ENCODE assay signal across 19 cellular contexts in the genomic region with DNA sequence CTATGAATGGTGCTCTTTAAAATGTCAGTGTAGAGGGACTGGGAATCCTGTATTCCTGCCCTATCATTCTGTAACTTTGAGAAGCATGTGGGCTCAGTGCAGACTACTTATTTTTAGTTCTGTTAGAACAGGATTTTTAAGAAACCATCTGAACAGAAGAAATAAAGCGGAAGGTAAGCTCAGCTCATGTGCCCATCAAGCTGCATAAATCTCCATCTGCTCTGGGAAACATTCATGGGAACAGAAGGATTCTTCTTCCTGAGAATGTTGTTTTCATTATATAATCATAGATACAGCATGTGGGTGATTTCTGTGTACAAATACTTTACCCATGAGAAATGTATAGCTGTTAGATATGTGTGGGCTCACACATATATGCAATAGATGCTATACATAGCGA.
DNase-seq lines count a peak whose midpoint lies in the region; ATAC-seq and TF ChIP-seq lines count a peak whose summit lies in the region.
"Had no signal": no experiment of that assay in that cellular context is flagged by ENCODE, and none has a peak within 500 bp of the region (broad histone marks: within the 10 kb centered on the region; RNA-seq: fewer than 3 reads in every experiment).

No MANE protein-coding gene starts in this region.

- H3K27ac Mint-ChIP-seq in GM23338 (no peak overlapping the region), CD14-positive monocyte (no peak overlapping the region)
- H3K27ac Mint-ChIP-seq: CD4-positive, alpha-beta T cell; CD8-positive, alpha-beta T cell had no signal

- no peaks in the 10 kb centered on the region for H3F3A ChIP-seq in GM23338 (replicated peaks; ENCODE audit: low read depth)

- H3K4me3 ChIP-seq in GM23338 (no peak overlapping the region), dorsolateral prefrontal cortex (no peak overlapping the region)
- H3K4me3 ChIP-seq: BLaER1, GM12878 had no signal

- TF ChIP-seq CTCF in GM23338 (conservative IDR thresholded peaks at IDR 0.05; ENCODE audit: low read depth in 2 of 2) = no peak
- no peak for TF ChIP-seq CTCF in dorsolateral prefrontal cortex (IDR thresholded peaks at IDR 0.05 in 54 of 56, conservative IDR thresholded peaks at IDR 0.05 in 2 of 56; ENCODE audit: low read depth in 1 of 56, partially characterized antibody in 56 of 56)
- no peak for TF ChIP-seq CTCF in CD14-positive monocyte (IDR thresholded peaks at IDR 0.05)
- no peak for TF ChIP-seq CTCF in omental fat pad (IDR thresholded peaks at IDR 0.05)

- H3K9me2 ChIP-seq in GM23338 (ENCODE audit: insufficient read depth) = no peaks in the 10 kb centered on the region

- DNase-seq in GM23338 (ENCODE audit: low spot score) = no peak
- DNase-seq in cerebellar cortex (ENCODE audit: low spot score) = peak; percentile 80
- DNase-seq in dorsolateral prefrontal cortex = no peak
- DNase-seq in CD14-positive monocyte (ENCODE audit: low spot score) = no peak
- no peak for DNase-seq in NCI-H1048 (lab: John Stamatoyannopoulos, UW)
- DNase-seq in omental fat pad (ENCODE audit: low spot score) = no peak
- DNase-seq: 8988T; ACHN; BE2C; Caco-2; Calu3; CD4-positive, alpha-beta T cell; CD8-positive, alpha-beta T cell; DMS79 treated with DMSO at 0.1 percent for 48 hours; GDM1 had no signal

- H3K79me2 ChIP-seq in GM23338 (replicated peaks; ENCODE audit: insufficient read depth) = no peaks in the 10 kb centered on the region

- H3K4me3 Mint-ChIP-seq in GM23338 (no peak overlapping the region), CD14-positive monocyte (no peak overlapping the region)
- H3K4me3 Mint-ChIP-seq: CD4-positive, alpha-beta T cell; CD8-positive, alpha-beta T cell had no signal

- ATAC-seq in GM23338 (no peak), GM18907 (IDR thresholded peaks at IDR 0.05; ENCODE audit: unreplicated experiment) (no peak), omental fat pad (ENCODE audit: low FRiP score) (no peak)
- ATAC-seq: CD8-positive, alpha-beta T cell; GM12878 had no signal

- H3K36me3 ChIP-seq in GM23338 (ENCODE audit: insufficient read depth) = no peaks in the 10 kb centered on the region
- H3K36me3 ChIP-seq: BE2C, BLaER1 had no signal

- H3K27ac ChIP-seq in GM23338 (ENCODE audit: low read depth) (no peak overlapping the region), dorsolateral prefrontal cortex (peak overlapping the region in 30 of 59 donors; percentile 3 to 86 (median 46)), temporal lobe (ENCODE audit: low read depth, low read length) (peak overlapping the region; percentile 44)
- H3K27ac ChIP-seq: BLaER1 had no signal

- peaks cover 23% of the 10 kb centered on the region for H3K4me1 ChIP-seq in GM23338 (ENCODE audit: insufficient read depth)
- H3K4me1 ChIP-seq: BE2C, Caco-2 had no signal

- intact Hi-C loops in dorsolateral prefrontal cortex (cut with DNase I) = no loop called here
- intact Hi-C loops in CD14-positive monocyte (cut with micrococcal nuclease) = no loop called here

- peak overlapping the region; percentile 35; the same call in 1 of the 2 replicates for H2AFZ ChIP-seq in GM23338

- H3K27me3 Mint-ChIP-seq in GM23338 (ENCODE audit: insufficient read depth, low read depth, poor library complexity) (no peaks in the 10 kb centered on the region), CD14-positive monocyte (ENCODE audit: low read depth in 3 of 3) (peaks cover 0 to 2% (median under 1%) of the 10 kb centered on the region in 3 donors)
- H3K27me3 Mint-ChIP-seq: CD4-positive, alpha-beta T cell had no signal

- H3K4me1 Mint-ChIP-seq in GM23338 (peaks cover 20% of the 10 kb centered on the region), CD14-positive monocyte (peaks cover 11% of the 10 kb centered on the region)

- no peaks in the 10 kb centered on the region for H3K9me3 Mint-ChIP-seq in GM23338
- H3K9me3 Mint-ChIP-seq in CD14-positive monocyte = no peaks in the 10 kb centered on the region
- H3K9me3 Mint-ChIP-seq: CD4-positive, alpha-beta T cell; CD8-positive, alpha-beta T cell had no signal

- no peaks in the 10 kb centered on the region for H3K36me3 Mint-ChIP-seq in GM23338 (ENCODE audit: low read depth)
- no peaks in the 10 kb centered on the region for H3K36me3 Mint-ChIP-seq in CD14-positive monocyte

- no peak overlapping the region for H3K4me2 ChIP-seq in GM23338
- H3K4me2 ChIP-seq: BLaER1 had no signal

- H3K27me3 ChIP-seq in GM23338 (ENCODE audit: insufficient read depth) (no peaks in the 10 kb centered on the region), dorsolateral prefrontal cortex (no peaks in the 10 kb centered on the region)
- H3K27me3 ChIP-seq: BLaER1 had no signal

- H4K20me1 ChIP-seq in GM23338 (replicated peaks; ENCODE audit: insufficient read depth) = no peaks in the 10 kb centered on the region
- H4K20me1 ChIP-seq: BLaER1 had no signal

TF ChIP-seq in GM23338, 12 proteins besides CTCF, POLR2A, EP300 and RAD21 (continues in another document):
- TF ChIP-seq STAT1 (IDR thresholded peaks at IDR 0.05; ENCODE audit: unreplicated experiment) = no peak
- TF ChIP-seq JUNB (IDR thresholded peaks at IDR 0.05; ENCODE audit: unreplicated experiment) = no peak
- TF ChIP-seq ZNF114 (CRISPR knock-in tag; IDR thresholded peaks at IDR 0.05) = no peak
- TF ChIP-seq EZH2 (IDR thresholded peaks at IDR 0.05; ENCODE audit: low read depth, unreplicated experiment) = no peak
- TF ChIP-seq, protein P1, sequence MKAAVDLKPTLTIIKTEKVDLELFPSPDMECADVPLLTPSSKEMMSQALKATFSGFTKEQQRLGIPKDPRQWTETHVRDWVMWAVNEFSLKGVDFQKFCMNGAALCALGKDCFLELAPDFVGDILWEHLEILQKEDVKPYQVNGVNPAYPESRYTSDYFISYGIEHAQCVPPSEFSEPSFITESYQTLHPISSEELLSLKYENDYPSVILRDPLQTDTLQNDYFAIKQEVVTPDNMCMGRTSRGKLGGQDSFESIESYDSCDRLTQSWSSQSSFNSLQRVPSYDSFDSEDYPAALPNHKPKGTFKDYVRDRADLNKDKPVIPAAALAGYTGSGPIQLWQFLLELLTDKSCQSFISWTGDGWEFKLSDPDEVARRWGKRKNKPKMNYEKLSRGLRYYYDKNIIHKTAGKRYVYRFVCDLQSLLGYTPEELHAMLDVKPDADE (IDR thresholded peaks at IDR 0.05) = no peak
- no peak for TF ChIP-seq NANOG (IDR thresholded peaks at IDR 0.05; ENCODE audit: borderline replicate concordance)
- TF ChIP-seq, protein P2, sequence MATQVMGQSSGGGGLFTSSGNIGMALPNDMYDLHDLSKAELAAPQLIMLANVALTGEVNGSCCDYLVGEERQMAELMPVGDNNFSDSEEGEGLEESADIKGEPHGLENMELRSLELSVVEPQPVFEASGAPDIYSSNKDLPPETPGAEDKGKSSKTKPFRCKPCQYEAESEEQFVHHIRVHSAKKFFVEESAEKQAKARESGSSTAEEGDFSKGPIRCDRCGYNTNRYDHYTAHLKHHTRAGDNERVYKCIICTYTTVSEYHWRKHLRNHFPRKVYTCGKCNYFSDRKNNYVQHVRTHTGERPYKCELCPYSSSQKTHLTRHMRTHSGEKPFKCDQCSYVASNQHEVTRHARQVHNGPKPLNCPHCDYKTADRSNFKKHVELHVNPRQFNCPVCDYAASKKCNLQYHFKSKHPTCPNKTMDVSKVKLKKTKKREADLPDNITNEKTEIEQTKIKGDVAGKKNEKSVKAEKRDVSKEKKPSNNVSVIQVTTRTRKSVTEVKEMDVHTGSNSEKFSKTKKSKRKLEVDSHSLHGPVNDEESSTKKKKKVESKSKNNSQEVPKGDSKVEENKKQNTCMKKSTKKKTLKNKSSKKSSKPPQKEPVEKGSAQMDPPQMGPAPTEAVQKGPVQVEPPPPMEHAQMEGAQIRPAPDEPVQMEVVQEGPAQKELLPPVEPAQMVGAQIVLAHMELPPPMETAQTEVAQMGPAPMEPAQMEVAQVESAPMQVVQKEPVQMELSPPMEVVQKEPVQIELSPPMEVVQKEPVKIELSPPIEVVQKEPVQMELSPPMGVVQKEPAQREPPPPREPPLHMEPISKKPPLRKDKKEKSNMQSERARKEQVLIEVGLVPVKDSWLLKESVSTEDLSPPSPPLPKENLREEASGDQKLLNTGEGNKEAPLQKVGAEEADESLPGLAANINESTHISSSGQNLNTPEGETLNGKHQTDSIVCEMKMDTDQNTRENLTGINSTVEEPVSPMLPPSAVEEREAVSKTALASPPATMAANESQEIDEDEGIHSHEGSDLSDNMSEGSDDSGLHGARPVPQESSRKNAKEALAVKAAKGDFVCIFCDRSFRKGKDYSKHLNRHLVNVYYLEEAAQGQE (IDR thresholded peaks at IDR 0.05; ENCODE audit: unreplicated experiment) = no peak
- TF ChIP-seq EZH2phosphoT487 (IDR thresholded peaks at IDR 0.05; ENCODE audit: unreplicated experiment) = no peak
- TF ChIP-seq CREB1 (CRISPR knock-in tag; IDR thresholded peaks at IDR 0.05; ENCODE audit: low read depth) = no peak
- no peak for TF ChIP-seq POLR2AphosphoS5 (IDR thresholded peaks at IDR 0.05; ENCODE audit: low read depth)
